Comparison of ENCODE assay signal across 7 cellular contexts in genomic region chr17:10631048-10631700, GRCh38. TPM values are rescaled to one million over a fixed set of nuclear protein-coding genes. Genes with fewer than 3 reads are reported as not detected.
DNase-seq lines count a peak whose midpoint lies in the region; ATAC-seq and TF ChIP-seq lines count a peak whose summit lies in the region.

No MANE protein-coding gene starts in this region.

- H3K36me3 Mint-ChIP-seq in activated CD8-positive, alpha-beta T cell treated with anti-CD3 and anti-CD28 coated beads for 36 hours (ENCODE audit: low read depth): peaks cover 31% of the 10 kb centered on the region

- no peaks in the 10 kb centered on the region for H3K27me3 ChIP-seq in HL-60 (ENCODE audit: insufficient read depth, poor library complexity, severe bottlenecking)
- H3K27me3 ChIP-seq in tibial artery: no peaks in the 10 kb centered on the region

- H3K9me3 Mint-ChIP-seq in activated CD8-positive, alpha-beta T cell treated with anti-CD3 and anti-CD28 coated beads for 36 hours: no peaks in the 10 kb centered on the region

- WGBS in lower leg skin, 2 donors: 26 to 29% methylated on average over 18 of the region's 18 CpGs

- POLR2A ChIA-PET in activated CD8-positive, alpha-beta T cell treated with anti-CD3 and anti-CD28 coated beads for 36 hours (lab: Charles Lee): interaction anchor here (1.0 kb wide), 1 partner anchor 31 kb away, joined by 3 read pairs; no protein-coding TSS in a partner anchor

- no peak overlapping the region for H3K27ac Mint-ChIP-seq in activated CD8-positive, alpha-beta T cell treated with anti-CD3 and anti-CD28 coated beads for 36 hours

- no peak for TF ChIP-seq POLR2A in lower leg skin (IDR thresholded peaks at IDR 0.05)

- TF ChIP-seq CTCF in HL-60 (IDR thresholded peaks at IDR 0.05; ENCODE audit: insufficient read depth, low read length): peak; percentile 39
- TF ChIP-seq CTCF in activated CD8-positive, alpha-beta T cell treated with anti-CD3 and anti-CD28 coated beads for 36 hours (IDR thresholded peaks at IDR 0.05): peak; percentile 91
- TF ChIP-seq CTCF in tibial artery (IDR thresholded peaks at IDR 0.05): peak; percentile 58 to 87
- TF ChIP-seq CTCF in lower leg skin (IDR thresholded peaks at IDR 0.05): no peak

- no peaks in the 10 kb centered on the region for H3K27me3 Mint-ChIP-seq in activated CD8-positive, alpha-beta T cell treated with anti-CD3 and anti-CD28 coated beads for 36 hours

- peak; percentile 44 for DNase-seq in EH (ENCODE audit: low read depth)
- no peak for DNase-seq in HL-60 (ENCODE audit: low read depth in 1 of 2, low spot score in 1 of 2)
- peak; percentile 16 for DNase-seq in activated CD8-positive, alpha-beta T cell treated with anti-CD3 and anti-CD28 coated beads for 36 hours
- peak; percentile 66 for DNase-seq in iPS-NIHi11 (ENCODE audit: low spot score)
- no peak for DNase-seq in tibial artery
- DNase-seq in lower leg skin (ENCODE audit: low spot score in 2 of 2): no peak

- no peaks in the 10 kb centered on the region for H3K9me3 ChIP-seq in tibial artery

- H3K4me3 ChIP-seq in HL-60 (replicated peaks; ENCODE audit: insufficient read depth, low read length) (no peak overlapping the region), tibial artery (no peak overlapping the region), lower leg skin (ENCODE audit: low read depth, poor library complexity, severe bottlenecking) (no peak overlapping the region)

- peaks cover 31 to 74% (median 42%) of the 10 kb centered on the region in 3 donors for H3K36me3 ChIP-seq in tibial artery

- H3K4me1 Mint-ChIP-seq in activated CD8-positive, alpha-beta T cell treated with anti-CD3 and anti-CD28 coated beads for 36 hours (ENCODE audit: low read depth): no peaks in the 10 kb centered on the region

- no peak overlapping the region for H3K27ac ChIP-seq in HL-60 (replicated peaks)
- H3K27ac ChIP-seq in tibial artery: no peak overlapping the region

- no peaks in the 10 kb centered on the region for H3K4me1 ChIP-seq in tibial artery

- H3K4me3 Mint-ChIP-seq in activated CD8-positive, alpha-beta T cell treated with anti-CD3 and anti-CD28 coated beads for 36 hours: no peak overlapping the region

- intact Hi-C loops in activated CD8-positive, alpha-beta T cell treated with anti-CD3 and anti-CD28 coated beads for 36 hours (cut with micrococcal nuclease): no loop called here
- intact Hi-C loops in tibial artery (cut with DNase I; ENCODE audit: low total_unique reads) (no loop called here), lower leg skin (cut with DNase I; ENCODE audit: low total_unique reads) (no loop called here)

- ATAC-seq in activated CD8-positive, alpha-beta T cell treated with anti-CD3 and anti-CD28 coated beads for 36 hours: no peak
- ATAC-seq in GM21619 (IDR thresholded peaks at IDR 0.05; ENCODE audit: unreplicated experiment): no peak

- CTCF ChIA-PET in activated CD8-positive, alpha-beta T cell treated with anti-CD3 and anti-CD28 coated beads for 36 hours (lab: Charles Lee): interaction anchor here (0.6 to 18.3 kb wide), 18 partner anchors 9 to 337 kb away, joined by 3 to 177 read pairs (median 4); no protein-coding TSS in a partner anchor

RNA-seq across cellular contexts. Expression of gene MYH3, which starts 25.9 kb away (rescaled TPM):
- total RNA-seq in activated CD8-positive, alpha-beta T cell treated with anti-CD3 and anti-CD28 coated beads for 36 hours: 1 to 10 TPM; 1.8 to 4.1 TPM
- total RNA-seq in lower leg skin: 1 to 10 TPM; 1.2 to 1.5 (median 1.4) TPM

Comparison
In these comparisons a context has a peak if more than half of its experiments do, and no peak if none do; other contexts are left out.
1. DNase-seq: peak in EH (single experiment), activated CD8-positive, alpha-beta T cell treated with anti-CD3 and anti-CD28 coated beads for 36 hours (single experiment) and iPS-NIHi11 (single experiment); none in HL-60 (0 of 2), tibial artery (0 of 2) and lower leg skin (0 of 2).
2. CTCF ChIP-seq: peak in HL-60 (single experiment), activated CD8-positive, alpha-beta T cell treated with anti-CD3 and anti-CD28 coated beads for 36 hours (single experiment) and tibial artery (2 of 2); none in lower leg skin (0 of 3).